Comparison of ENCODE assay signal across 27 cellular contexts in genomic region chr18:12963069-12963468, GRCh38.
"Had no signal": no experiment of that assay in that cellular context is flagged by ENCODE, and none has a peak within 500 bp of the region (broad histone marks: within the 10 kb centered on the region; RNA-seq: fewer than 3 reads in every experiment).

No MANE protein-coding gene starts in this region.

- H3K9me3 ChIP-seq: ascending aorta, breast epithelium, colonic mucosa, esophagus squamous epithelium had no signal

- H3K27ac ChIP-seq: ascending aorta, breast epithelium, cardiac muscle cell, colonic mucosa, epithelial cell of prostate, esophagus squamous epithelium had no signal

- DNase-seq: activated CD4-positive, alpha-beta memory T cell treated with anti-CD3 and anti-CD28 coated beads for 36 hours; activated CD4-positive, alpha-beta T cell treated with anti-CD3 and anti-CD28 coated beads for 36 hours; activated CD4-positive, alpha-beta T cell treated with anti-CD3 and anti-CD28 coated beads, Interleukin-2, amount 10 ng/mL, durations not matched to agents 24 days and 14 days; activated CD4-positive, CD25-positive, alpha-beta regulatory T cell; activated CD4-positive, CD25-positive, alpha-beta regulatory T cell treated with anti-CD3 and anti-CD28 coated beads, Interleukin-2, amount 50 U/mL, for 72 hours; activated CD8-positive, alpha-beta memory T cell treated with anti-CD3 and anti-CD28 coated beads, Interleukin-2, amount 10 ng/mL, durations not matched to agents 7 days and 5 days; activated CD8-positive, alpha-beta memory T cell treated with anti-CD3 and anti-CD28 coated beads, Interleukin-2, amount 50 U/mL, for 4 hours; activated CD8-positive, alpha-beta T cell treated with anti-CD3 and anti-CD28 coated beads, Interleukin-2, amount 10 ng/mL, durations not matched to agents 7 days and 5 days; activated gamma-delta T cell; activated naive CD4-positive, alpha-beta T cell; activated naive CD4-positive, alpha-beta T cell treated with anti-CD3 and anti-CD28 coated beads, Interleukin-2, amount 10 ng/mL, durations not matched to agents 7 days and 5 days; activated naive CD8-positive, alpha-beta T cell treated with anti-CD3 and anti-CD28 coated beads, Interleukin-2, amount 10 ng/mL, durations not matched to agents 7 days and 5 days; activated T-cell treated with anti-CD3 and anti-CD28 coated beads, Interleukin-2, amount 50 U/mL, for 1 hour; activated T-cell treated with anti-CD3 and anti-CD28 coated beads, Interleukin-2, amount 50 U/mL, for 48 hours; central memory CD4-positive, alpha-beta T cell; cerebellar nuclear complex; colonic mucosa; effector CD8-positive, alpha-beta T cell; esophagus squamous epithelium; foreskin fibroblast; head of caudate nucleus; T-helper 17 cell had no signal

- H3K27me3 ChIP-seq: ascending aorta, breast epithelium, cardiac muscle cell, colonic mucosa, esophagus squamous epithelium had no signal

- H3K4me3 ChIP-seq: ascending aorta, breast epithelium, cardiac muscle cell, colonic mucosa, esophagus squamous epithelium had no signal

- H3K4me1 ChIP-seq: ascending aorta, breast epithelium, colonic mucosa had no signal

- H3K36me3 ChIP-seq: breast epithelium had no signal

- ATAC-seq: activated CD4-positive, alpha-beta T cell treated with anti-CD3 and anti-CD28 coated beads for 36 hours; activated CD8-positive, alpha-beta memory T cell treated with anti-CD3 and anti-CD28 coated beads, Interleukin-2, amount 10 ng/mL, durations not matched to agents 7 days and 5 days; activated CD8-positive, alpha-beta T cell treated with anti-CD3 and anti-CD28 coated beads, Interleukin-2, amount 10 ng/mL, durations not matched to agents 7 days and 5 days; activated naive CD4-positive, alpha-beta T cell treated with anti-CD3 and anti-CD28 coated beads, Interleukin-2, amount 50 U/mL, for 72 hours; T-helper 17 cell had no signal
